Comparison of ENCODE assay signal across 15 cellular contexts in genomic region chr2:156473445-156473844, GRCh38.
"Had no signal": no experiment of that assay in that cellular context is flagged by ENCODE, and none has a peak within 500 bp of the region (broad histone marks: within the 10 kb centered on the region; RNA-seq: fewer than 3 reads in every experiment).

No MANE protein-coding gene starts in this region.

- DNase-seq: activated CD4-positive, alpha-beta T cell treated with anti-CD3 and anti-CD28 coated beads for 4 hours; activated CD8-positive, alpha-beta memory T cell treated with anti-CD3 and anti-CD28 coated beads, Interleukin-2, amount 50 U/mL, for 48 hours; activated naive CD8-positive, alpha-beta T cell treated with anti-CD3 and anti-CD28 coated beads, Interleukin-2, amount 10 ng/mL, durations not matched to agents 7 days and 5 days; anterior cingulate cortex; dermis blood vessel endothelial cell; effector memory CD8-positive, alpha-beta T cell; islet precursor cell; mammary epithelial cell; T-cell; tibial artery; uterus; WERI-Rb-1 had no signal

- H3K9me3 ChIP-seq: tibial artery, uterus had no signal

- H3K27me3 ChIP-seq: hepatocyte, tibial artery, uterus had no signal

- H3K4me3 ChIP-seq: hepatocyte, tibial artery, uterus had no signal

- ATAC-seq: left lobe of liver had no signal

- H3K27ac ChIP-seq: hepatocyte, parathyroid adenoma, tibial artery, uterus, WERI-Rb-1 had no signal

- H3K36me3 ChIP-seq: tibial artery, uterus had no signal
